ENCODE assay signal across 1 cellular context in the genomic region with DNA sequence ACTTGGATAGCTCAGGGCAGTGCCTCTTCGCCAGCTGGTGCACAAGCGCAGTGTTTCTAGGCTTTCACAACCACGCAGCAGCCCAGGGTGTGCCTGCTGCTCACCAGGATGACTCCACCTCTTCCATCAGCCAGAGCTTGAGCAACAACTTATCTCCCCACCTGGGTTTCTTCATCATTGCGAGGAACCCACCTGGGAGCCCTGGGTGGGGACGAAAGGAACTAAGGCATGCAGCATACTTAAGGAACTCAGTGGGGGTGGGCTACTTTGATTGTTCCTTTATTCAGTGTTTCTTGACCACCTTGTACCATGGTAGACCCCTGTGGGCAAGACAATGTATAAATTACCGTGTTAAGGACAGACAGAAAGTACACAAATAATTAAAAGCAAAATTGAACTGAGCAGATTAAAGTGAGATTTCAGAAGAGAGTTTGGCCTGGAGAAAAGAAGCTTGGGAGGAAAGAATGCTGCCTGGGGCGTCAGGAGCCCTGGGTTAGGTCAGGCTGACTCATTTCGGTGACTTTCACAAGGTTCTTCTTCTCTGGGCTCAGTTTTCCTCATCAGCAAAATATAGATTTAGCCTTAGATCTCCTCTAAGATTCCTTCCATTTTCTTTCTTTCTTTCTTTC.
TF ChIP-seq lines count a peak whose summit lies in the region.

No MANE protein-coding gene starts in this region.

TF ChIP-seq in A549, 52 proteins besides CTCF, POLR2A, EP300 and RAD21 (continued from another document):
- TF ChIP-seq, protein P1, sequence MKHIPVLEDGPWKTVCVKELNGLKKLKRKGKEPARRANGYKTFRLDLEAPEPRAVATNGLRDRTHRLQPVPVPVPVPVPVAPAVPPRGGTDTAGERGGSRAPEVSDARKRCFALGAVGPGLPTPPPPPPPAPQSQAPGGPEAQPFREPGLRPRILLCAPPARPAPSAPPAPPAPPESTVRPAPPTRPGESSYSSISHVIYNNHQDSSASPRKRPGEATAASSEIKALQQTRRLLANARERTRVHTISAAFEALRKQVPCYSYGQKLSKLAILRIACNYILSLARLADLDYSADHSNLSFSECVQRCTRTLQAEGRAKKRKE (CRISPR knock-in tag; IDR thresholded peaks at IDR 0.05; ENCODE audit: low read depth) = 0 out of 2 replicates have a peak, but pooled peaks have one; percentile 3
- TF ChIP-seq JUNB (IDR thresholded peaks at IDR 0.05) (peak; percentile 62; the same call in 1 of the 2 replicates), JUN (IDR thresholded peaks at IDR 0.05) (peak; percentile 83 to 84; a peak in 4 of 5 replicates), ZNF302 (CRISPR knock-in tag; IDR thresholded peaks at IDR 0.05) (no peak), CEBPB (IDR thresholded peaks at IDR 0.05) (peak; percentile 93), HOXA7 (CRISPR knock-in tag; IDR thresholded peaks at IDR 0.05) (no peak), FOXS1 (CRISPR knock-in tag; IDR thresholded peaks at IDR 0.05) (no peak), EHF (CRISPR knock-in tag; IDR thresholded peaks at IDR 0.05) (peak; percentile 18), HOXB13 (CRISPR knock-in tag; IDR thresholded peaks at IDR 0.05; ENCODE audit: low read depth) (peak; percentile 41; the same call in 1 of the 2 replicates)
- TF ChIP-seq, protein P2, sequence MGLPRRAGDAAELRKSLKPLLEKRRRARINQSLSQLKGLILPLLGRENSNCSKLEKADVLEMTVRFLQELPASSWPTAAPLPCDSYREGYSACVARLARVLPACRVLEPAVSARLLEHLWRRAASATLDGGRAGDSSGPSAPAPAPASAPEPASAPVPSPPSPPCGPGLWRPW (IDR thresholded peaks at IDR 0.05) = peak; percentile 83
